Comparison of ENCODE assay signal across 2 cellular contexts in the genomic region with DNA sequence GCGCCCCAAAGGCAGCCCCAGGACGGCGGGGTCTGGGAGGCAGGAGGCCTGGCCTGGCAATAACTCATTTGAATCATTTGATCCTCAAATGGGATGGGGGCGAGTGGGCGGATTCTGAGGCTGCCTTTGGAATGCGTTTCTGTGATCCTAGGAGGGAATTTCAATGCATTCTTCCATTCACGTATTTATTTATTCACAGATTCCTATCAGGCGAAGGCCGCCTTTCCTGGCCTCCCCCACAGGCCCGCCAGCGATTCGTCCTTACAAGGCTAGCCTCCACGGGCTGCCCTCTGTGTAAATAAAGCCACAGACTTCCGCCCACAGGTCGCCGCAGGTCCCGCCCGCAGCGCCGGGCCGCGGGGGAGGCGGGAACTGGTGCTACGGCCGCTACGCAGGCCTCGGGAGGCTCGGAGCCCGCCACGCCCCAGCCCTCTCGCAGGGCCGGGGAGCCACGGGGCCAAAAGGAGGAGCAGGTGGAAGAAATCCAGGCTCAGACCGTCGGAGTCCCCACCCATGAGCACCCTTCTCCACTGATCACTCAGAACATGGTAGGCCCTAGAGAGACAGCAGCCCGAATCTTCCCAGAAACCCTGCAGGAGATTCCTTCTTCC.
TF ChIP-seq lines count a peak whose summit lies in the region.

No MANE protein-coding gene starts in this region.

TF ChIP-seq in WTC11, 78 proteins besides CTCF, POLR2A, EP300 and RAD21 (continued from another document):
- TF ChIP-seq, protein P1, sequence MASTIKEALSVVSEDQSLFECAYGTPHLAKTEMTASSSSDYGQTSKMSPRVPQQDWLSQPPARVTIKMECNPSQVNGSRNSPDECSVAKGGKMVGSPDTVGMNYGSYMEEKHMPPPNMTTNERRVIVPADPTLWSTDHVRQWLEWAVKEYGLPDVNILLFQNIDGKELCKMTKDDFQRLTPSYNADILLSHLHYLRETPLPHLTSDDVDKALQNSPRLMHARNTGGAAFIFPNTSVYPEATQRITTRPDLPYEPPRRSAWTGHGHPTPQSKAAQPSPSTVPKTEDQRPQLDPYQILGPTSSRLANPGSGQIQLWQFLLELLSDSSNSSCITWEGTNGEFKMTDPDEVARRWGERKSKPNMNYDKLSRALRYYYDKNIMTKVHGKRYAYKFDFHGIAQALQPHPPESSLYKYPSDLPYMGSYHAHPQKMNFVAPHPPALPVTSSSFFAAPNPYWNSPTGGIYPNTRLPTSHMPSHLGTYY (CRISPR knock-in tag; IDR thresholded peaks at IDR 0.05), result no peak
- TF ChIP-seq MYBL2 (CRISPR knock-in tag; IDR thresholded peaks at IDR 0.05), result no peak; the same call in 1 of the 2 replicates
- TF ChIP-seq NFATC4 (CRISPR knock-in tag; IDR thresholded peaks at IDR 0.05), result no peak
- TF ChIP-seq, protein P2, sequence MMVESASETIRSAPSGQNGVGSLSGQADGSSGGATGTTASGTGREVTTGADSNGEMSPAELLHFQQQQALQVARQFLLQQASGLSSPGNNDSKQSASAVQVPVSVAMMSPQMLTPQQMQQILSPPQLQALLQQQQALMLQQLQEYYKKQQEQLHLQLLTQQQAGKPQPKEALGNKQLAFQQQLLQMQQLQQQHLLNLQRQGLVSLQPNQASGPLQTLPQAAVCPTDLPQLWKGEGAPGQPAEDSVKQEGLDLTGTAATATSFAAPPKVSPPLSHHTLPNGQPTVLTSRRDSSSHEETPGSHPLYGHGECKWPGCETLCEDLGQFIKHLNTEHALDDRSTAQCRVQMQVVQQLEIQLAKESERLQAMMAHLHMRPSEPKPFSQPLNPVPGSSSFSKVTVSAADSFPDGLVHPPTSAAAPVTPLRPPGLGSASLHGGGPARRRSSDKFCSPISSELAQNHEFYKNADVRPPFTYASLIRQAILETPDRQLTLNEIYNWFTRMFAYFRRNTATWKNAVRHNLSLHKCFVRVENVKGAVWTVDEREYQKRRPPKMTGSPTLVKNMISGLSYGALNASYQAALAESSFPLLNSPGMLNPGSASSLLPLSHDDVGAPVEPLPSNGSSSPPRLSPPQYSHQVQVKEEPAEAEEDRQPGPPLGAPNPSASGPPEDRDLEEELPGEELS (CRISPR knock-in tag; IDR thresholded peaks at IDR 0.05), result no peak
- TF ChIP-seq PRRX2 (CRISPR knock-in tag; IDR thresholded peaks at IDR 0.05), result no peak
- no peak for TF ChIP-seq EMX1 (CRISPR knock-in tag; IDR thresholded peaks at IDR 0.05)
- TF ChIP-seq TEAD1 (CRISPR knock-in tag; IDR thresholded peaks at IDR 0.05), result no peak; the same call in 1 of the 2 replicates
- no peak for TF ChIP-seq ZNF317 (CRISPR knock-in tag; IDR thresholded peaks at IDR 0.05; ENCODE audit: borderline replicate concordance, low read depth)

TF ChIP-seq in HepG2, 621 proteins besides CTCF, POLR2A, EP300 and RAD21 (continued from another document and continues in another):
- TF ChIP-seq, protein P3, sequence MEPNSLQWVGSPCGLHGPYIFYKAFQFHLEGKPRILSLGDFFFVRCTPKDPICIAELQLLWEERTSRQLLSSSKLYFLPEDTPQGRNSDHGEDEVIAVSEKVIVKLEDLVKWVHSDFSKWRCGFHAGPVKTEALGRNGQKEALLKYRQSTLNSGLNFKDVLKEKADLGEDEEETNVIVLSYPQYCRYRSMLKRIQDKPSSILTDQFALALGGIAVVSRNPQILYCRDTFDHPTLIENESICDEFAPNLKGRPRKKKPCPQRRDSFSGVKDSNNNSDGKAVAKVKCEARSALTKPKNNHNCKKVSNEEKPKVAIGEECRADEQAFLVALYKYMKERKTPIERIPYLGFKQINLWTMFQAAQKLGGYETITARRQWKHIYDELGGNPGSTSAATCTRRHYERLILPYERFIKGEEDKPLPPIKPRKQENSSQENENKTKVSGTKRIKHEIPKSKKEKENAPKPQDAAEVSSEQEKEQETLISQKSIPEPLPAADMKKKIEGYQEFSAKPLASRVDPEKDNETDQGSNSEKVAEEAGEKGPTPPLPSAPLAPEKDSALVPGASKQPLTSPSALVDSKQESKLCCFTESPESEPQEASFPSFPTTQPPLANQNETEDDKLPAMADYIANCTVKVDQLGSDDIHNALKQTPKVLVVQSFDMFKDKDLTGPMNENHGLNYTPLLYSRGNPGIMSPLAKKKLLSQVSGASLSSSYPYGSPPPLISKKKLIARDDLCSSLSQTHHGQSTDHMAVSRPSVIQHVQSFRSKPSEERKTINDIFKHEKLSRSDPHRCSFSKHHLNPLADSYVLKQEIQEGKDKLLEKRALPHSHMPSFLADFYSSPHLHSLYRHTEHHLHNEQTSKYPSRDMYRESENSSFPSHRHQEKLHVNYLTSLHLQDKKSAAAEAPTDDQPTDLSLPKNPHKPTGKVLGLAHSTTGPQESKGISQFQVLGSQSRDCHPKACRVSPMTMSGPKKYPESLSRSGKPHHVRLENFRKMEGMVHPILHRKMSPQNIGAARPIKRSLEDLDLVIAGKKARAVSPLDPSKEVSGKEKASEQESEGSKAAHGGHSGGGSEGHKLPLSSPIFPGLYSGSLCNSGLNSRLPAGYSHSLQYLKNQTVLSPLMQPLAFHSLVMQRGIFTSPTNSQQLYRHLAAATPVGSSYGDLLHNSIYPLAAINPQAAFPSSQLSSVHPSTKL (CRISPR knock-in tag; IDR thresholded peaks at IDR 0.05), result peak; percentile 38; the same call in 1 of the 2 replicates
- TF ChIP-seq, protein P4, sequence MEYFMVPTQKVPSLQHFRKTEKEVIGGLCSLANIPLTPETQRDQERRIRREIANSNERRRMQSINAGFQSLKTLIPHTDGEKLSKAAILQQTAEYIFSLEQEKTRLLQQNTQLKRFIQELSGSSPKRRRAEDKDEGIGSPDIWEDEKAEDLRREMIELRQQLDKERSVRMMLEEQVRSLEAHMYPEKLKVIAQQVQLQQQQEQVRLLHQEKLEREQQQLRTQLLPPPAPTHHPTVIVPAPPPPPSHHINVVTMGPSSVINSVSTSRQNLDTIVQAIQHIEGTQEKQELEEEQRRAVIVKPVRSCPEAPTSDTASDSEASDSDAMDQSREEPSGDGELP (IDR thresholded peaks at IDR 0.05; ENCODE audit: borderline replicate concordance, low read depth), result peak; percentile 21; the same call in 1 of the 2 replicates
- TF ChIP-seq, protein P5, sequence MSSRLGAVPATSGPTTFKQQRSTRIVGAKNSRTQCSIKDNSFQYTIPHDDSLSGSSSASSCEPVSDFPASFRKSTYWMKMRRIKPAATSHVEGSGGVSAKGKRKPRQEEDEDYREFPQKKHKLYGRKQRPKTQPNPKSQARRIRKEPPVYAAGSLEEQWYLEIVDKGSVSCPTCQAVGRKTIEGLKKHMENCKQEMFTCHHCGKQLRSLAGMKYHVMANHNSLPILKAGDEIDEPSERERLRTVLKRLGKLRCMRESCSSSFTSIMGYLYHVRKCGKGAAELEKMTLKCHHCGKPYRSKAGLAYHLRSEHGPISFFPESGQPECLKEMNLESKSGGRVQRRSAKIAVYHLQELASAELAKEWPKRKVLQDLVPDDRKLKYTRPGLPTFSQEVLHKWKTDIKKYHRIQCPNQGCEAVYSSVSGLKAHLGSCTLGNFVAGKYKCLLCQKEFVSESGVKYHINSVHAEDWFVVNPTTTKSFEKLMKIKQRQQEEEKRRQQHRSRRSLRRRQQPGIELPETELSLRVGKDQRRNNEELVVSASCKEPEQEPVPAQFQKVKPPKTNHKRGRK (CRISPR knock-in tag; IDR thresholded peaks at IDR 0.05), result no peak
- TF ChIP-seq, protein P6, sequence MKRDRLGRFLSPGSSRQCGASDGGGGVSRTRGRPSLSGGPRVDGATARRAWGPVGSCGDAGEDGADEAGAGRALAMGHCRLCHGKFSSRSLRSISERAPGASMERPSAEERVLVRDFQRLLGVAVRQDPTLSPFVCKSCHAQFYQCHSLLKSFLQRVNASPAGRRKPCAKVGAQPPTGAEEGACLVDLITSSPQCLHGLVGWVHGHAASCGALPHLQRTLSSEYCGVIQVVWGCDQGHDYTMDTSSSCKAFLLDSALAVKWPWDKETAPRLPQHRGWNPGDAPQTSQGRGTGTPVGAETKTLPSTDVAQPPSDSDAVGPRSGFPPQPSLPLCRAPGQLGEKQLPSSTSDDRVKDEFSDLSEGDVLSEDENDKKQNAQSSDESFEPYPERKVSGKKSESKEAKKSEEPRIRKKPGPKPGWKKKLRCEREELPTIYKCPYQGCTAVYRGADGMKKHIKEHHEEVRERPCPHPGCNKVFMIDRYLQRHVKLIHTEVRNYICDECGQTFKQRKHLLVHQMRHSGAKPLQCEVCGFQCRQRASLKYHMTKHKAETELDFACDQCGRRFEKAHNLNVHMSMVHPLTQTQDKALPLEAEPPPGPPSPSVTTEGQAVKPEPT (CRISPR knock-in tag; IDR thresholded peaks at IDR 0.05; ENCODE audit: low read depth), result no peak
- TF ChIP-seq U2AF2 (IDR thresholded peaks at IDR 0.05; ENCODE audit: low read depth, low read length), result no peak
- TF ChIP-seq, protein P7, sequence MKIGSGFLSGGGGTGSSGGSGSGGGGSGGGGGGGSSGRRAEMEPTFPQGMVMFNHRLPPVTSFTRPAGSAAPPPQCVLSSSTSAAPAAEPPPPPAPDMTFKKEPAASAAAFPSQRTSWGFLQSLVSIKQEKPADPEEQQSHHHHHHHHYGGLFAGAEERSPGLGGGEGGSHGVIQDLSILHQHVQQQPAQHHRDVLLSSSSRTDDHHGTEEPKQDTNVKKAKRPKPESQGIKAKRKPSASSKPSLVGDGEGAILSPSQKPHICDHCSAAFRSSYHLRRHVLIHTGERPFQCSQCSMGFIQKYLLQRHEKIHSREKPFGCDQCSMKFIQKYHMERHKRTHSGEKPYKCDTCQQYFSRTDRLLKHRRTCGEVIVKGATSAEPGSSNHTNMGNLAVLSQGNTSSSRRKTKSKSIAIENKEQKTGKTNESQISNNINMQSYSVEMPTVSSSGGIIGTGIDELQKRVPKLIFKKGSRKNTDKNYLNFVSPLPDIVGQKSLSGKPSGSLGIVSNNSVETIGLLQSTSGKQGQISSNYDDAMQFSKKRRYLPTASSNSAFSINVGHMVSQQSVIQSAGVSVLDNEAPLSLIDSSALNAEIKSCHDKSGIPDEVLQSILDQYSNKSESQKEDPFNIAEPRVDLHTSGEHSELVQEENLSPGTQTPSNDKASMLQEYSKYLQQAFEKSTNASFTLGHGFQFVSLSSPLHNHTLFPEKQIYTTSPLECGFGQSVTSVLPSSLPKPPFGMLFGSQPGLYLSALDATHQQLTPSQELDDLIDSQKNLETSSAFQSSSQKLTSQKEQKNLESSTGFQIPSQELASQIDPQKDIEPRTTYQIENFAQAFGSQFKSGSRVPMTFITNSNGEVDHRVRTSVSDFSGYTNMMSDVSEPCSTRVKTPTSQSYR (CRISPR knock-in tag; IDR thresholded peaks at IDR 0.05; ENCODE audit: borderline replicate concordance), result peak; percentile 19; the same call in 1 of the 2 replicates
- TF ChIP-seq RFXAP (CRISPR knock-in tag; IDR thresholded peaks at IDR 0.05; ENCODE audit: borderline replicate concordance), result no peak
- TF ChIP-seq, protein P8, sequence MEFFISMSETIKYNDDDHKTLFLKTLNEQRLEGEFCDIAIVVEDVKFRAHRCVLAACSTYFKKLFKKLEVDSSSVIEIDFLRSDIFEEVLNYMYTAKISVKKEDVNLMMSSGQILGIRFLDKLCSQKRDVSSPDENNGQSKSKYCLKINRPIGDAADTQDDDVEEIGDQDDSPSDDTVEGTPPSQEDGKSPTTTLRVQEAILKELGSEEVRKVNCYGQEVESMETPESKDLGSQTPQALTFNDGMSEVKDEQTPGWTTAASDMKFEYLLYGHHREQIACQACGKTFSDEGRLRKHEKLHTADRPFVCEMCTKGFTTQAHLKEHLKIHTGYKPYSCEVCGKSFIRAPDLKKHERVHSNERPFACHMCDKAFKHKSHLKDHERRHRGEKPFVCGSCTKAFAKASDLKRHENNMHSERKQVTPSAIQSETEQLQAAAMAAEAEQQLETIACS (CRISPR knock-in tag; IDR thresholded peaks at IDR 0.05), result no peak
- TF ChIP-seq JUNB (CRISPR knock-in tag; IDR thresholded peaks at IDR 0.05; ENCODE audit: borderline replicate concordance), result no peak
- TF ChIP-seq NKX3-1 (CRISPR knock-in tag; IDR thresholded peaks at IDR 0.05), result no peak
- no peak for TF ChIP-seq TEAD2 (CRISPR knock-in tag; IDR thresholded peaks at IDR 0.05)
- TF ChIP-seq BCL6 (CRISPR knock-in tag; IDR thresholded peaks at IDR 0.05), result 0 out of 2 replicates have a peak, but pooled peaks have one; percentile 9
- TF ChIP-seq, protein P9, sequence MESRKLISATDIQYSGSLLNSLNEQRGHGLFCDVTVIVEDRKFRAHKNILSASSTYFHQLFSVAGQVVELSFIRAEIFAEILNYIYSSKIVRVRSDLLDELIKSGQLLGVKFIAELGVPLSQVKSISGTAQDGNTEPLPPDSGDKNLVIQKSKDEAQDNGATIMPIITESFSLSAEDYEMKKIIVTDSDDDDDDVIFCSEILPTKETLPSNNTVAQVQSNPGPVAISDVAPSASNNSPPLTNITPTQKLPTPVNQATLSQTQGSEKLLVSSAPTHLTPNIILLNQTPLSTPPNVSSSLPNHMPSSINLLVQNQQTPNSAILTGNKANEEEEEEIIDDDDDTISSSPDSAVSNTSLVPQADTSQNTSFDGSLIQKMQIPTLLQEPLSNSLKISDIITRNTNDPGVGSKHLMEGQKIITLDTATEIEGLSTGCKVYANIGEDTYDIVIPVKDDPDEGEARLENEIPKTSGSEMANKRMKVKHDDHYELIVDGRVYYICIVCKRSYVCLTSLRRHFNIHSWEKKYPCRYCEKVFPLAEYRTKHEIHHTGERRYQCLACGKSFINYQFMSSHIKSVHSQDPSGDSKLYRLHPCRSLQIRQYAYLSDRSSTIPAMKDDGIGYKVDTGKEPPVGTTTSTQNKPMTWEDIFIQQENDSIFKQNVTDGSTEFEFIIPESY (CRISPR knock-in tag; IDR thresholded peaks at IDR 0.05), result peak; percentile 61; the same call in 1 of the 2 replicates
- TF ChIP-seq RBFOX2 (IDR thresholded peaks at IDR 0.05; ENCODE audit: low read depth, low read length), result peak; percentile 68
- peak; percentile 16 for TF ChIP-seq XRCC5 (optimal IDR thresholded peaks at IDR 0.05; ENCODE audit: low read length)
- no peak for TF ChIP-seq GATAD2A (CRISPR knock-in tag; IDR thresholded peaks at IDR 0.05)
- TF ChIP-seq, protein P10, sequence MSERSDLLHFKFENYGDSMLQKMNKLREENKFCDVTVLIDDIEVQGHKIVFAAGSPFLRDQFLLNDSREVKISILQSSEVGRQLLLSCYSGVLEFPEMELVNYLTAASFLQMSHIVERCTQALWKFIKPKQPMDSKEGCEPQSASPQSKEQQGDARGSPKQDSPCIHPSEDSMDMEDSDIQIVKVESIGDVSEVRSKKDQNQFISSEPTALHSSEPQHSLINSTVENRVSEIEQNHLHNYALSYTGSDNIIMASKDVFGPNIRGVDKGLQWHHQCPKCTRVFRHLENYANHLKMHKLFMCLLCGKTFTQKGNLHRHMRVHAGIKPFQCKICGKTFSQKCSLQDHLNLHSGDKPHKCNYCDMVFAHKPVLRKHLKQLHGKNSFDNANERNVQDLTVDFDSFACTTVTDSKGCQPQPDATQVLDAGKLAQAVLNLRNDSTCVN (CRISPR knock-in tag; IDR thresholded peaks at IDR 0.05; ENCODE audit: borderline replicate concordance), result no peak
- TF ChIP-seq ELF3 (CRISPR knock-in tag; IDR thresholded peaks at IDR 0.05), result peak; percentile 13; the same call in 1 of the 2 replicates
- no peak for TF ChIP-seq ATF7 (IDR thresholded peaks at IDR 0.05)
- no peak for TF ChIP-seq ATF7 (CRISPR knock-in tag; IDR thresholded peaks at IDR 0.05)
- peak; percentile 73 for TF ChIP-seq KDM2A (CRISPR knock-in tag; IDR thresholded peaks at IDR 0.05; ENCODE audit: borderline replicate concordance, low read depth)
- TF ChIP-seq, protein P11, sequence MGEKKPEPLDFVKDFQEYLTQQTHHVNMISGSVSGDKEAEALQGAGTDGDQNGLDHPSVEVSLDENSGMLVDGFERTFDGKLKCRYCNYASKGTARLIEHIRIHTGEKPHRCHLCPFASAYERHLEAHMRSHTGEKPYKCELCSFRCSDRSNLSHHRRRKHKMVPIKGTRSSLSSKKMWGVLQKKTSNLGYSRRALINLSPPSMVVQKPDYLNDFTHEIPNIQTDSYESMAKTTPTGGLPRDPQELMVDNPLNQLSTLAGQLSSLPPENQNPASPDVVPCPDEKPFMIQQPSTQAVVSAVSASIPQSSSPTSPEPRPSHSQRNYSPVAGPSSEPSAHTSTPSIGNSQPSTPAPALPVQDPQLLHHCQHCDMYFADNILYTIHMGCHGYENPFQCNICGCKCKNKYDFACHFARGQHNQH (CRISPR knock-in tag; IDR thresholded peaks at IDR 0.05), result no peak; the same call in 1 of the 2 replicates
- TF ChIP-seq MED1 (CRISPR knock-in tag; IDR thresholded peaks at IDR 0.05), result peak; percentile 29; the same call in 1 of the 2 replicates
- TF ChIP-seq MZF1 (CRISPR knock-in tag; IDR thresholded peaks at IDR 0.05; ENCODE audit: borderline replicate concordance), result no peak
